In genomic region chrX:153168423-153168822, GRCh38 we compare ENCODE assay signal across 3 cellular contexts. TPM values are rescaled to one million over a fixed set of nuclear protein-coding genes. Genes with fewer than 3 reads are reported as not detected.
"Had no signal": no experiment of that assay in that cellular context is flagged by ENCODE, and none has a peak within 500 bp of the region (broad histone marks: within the 10 kb centered on the region; RNA-seq: fewer than 3 reads in every experiment).

No MANE protein-coding gene starts in this region.

RNA-seq across cellular contexts. Expression of gene MAGEA1, which starts 10.7 kb away (rescaled TPM):
- polyA plus RNA-seq: stomach, thymus, urinary bladder had no signal
